18 cellular contexts compared by ENCODE assay signal in the genomic region with DNA sequence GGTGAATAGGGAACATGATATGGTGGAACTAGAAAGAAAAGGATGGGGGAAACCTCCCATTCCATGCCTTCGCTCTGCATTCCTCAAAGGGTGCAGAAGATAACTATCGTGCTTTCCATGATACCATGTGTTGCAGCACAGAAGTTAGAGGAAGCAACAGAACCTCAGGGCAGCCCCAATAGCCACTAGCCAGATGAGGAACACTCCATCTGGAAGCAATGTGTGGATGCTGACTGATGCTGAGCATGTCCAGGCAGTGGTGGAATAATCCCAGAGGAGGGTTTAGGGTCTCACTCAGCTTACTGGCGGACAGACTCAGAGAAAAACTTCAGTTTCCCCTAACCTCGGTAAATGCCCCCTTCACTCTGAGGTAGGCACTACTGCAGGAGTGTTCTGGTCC. TPM values are rescaled to one million over a fixed set of nuclear protein-coding genes. Genes with fewer than 3 reads are reported as not detected.
DNase-seq lines count a peak whose midpoint lies in the region; ATAC-seq and TF ChIP-seq lines count a peak whose summit lies in the region.
"Had no signal": no experiment of that assay in that cellular context is flagged by ENCODE, and none has a peak within 500 bp of the region (broad histone marks: within the 10 kb centered on the region; RNA-seq: fewer than 3 reads in every experiment).

No MANE protein-coding gene starts in this region.

- no peaks in the 10 kb centered on the region for H3K27me3 ChIP-seq in tibial artery

- CTCF ChIA-PET in HEK293T (lab: Yijun Ruan, JAX): interaction anchor here (1.3 kb wide), 1 partner anchor 8 kb away, joined by 3 read pairs; a partner anchor contains a TSS

- ATAC-seq in left ventricle myocardium superior: no peak
- ATAC-seq in GM18909 (IDR thresholded peaks at IDR 0.05; ENCODE audit: poor library complexity, unreplicated experiment): no peak
- ATAC-seq: CD8-positive, alpha-beta T cell; K562 had no signal

- H3K9me3 ChIP-seq in tibial artery: no peaks in the 10 kb centered on the region
- H3K9me3 ChIP-seq: BLaER1 treated with 17β-estradiol and CSF1 and Interleukin-3, amounts not matched to agents 10 nM and 100 nM; HAP-1 had no signal

- peak overlapping the region; percentile 74 to 84 for H3K27ac ChIP-seq in tibial artery
- H3K27ac ChIP-seq: BLaER1 treated with 17β-estradiol and CSF1 and Interleukin-3, amounts not matched to agents 10 nM and 100 nM; GM23248; HL-60 had no signal

- TF ChIP-seq CTCF in tibial artery (IDR thresholded peaks at IDR 0.05): no peak

- no peaks in the 10 kb centered on the region for H3K36me3 ChIP-seq in tibial artery
- H3K36me3 ChIP-seq: BLaER1 treated with 17β-estradiol and CSF1 and Interleukin-3, amounts not matched to agents 10 nM and 100 nM; HAP-1 had no signal

- POLR2A ChIA-PET in HEK293T (lab: Yijun Ruan, JAX): no interaction called here

- no peak overlapping the region for H3K4me3 ChIP-seq in tibial artery
- H3K4me3 ChIP-seq: BLaER1 treated with 17β-estradiol and CSF1 and Interleukin-3, amounts not matched to agents 10 nM and 100 nM; GM23248; HAP-1; K562 had no signal

- peaks cover 0 to 44% (median 0%) of the 10 kb centered on the region in 4 donors for H3K4me1 ChIP-seq in tibial artery
- H3K4me1 ChIP-seq: HAP-1 had no signal

- intact Hi-C loops in tibial artery (cut with DNase I; ENCODE audit: low total_unique reads) (no loop called here), left ventricle myocardium superior (cut with micrococcal nuclease) (no loop called here)

- DNase-seq in EH (ENCODE audit: low read depth): peak; percentile 46
- DNase-seq in RPMI7951 (ENCODE audit: low read depth): peak; percentile 29
- peak; percentile 13 for DNase-seq in fibroblast of gingiva (ENCODE audit: low read depth)
- DNase-seq in tibial artery: no peak
- DNase-seq in hepatic stellate cell (ENCODE audit: low spot score): no peak
- DNase-seq in left ventricle myocardium superior: no peak
- DNase-seq in HEK293T (ENCODE audit: extremely low spot score): no peak
- DNase-seq: ACHN; Calu3; CD8-positive, alpha-beta T cell; DMS79 treated with DMSO at 0.1 percent for 48 hours; GM23248 had no signal

TF ChIP-seq in HEK293T, 16 proteins besides CTCF, POLR2A, EP300 and RAD21:
- TF ChIP-seq, protein P1, sequence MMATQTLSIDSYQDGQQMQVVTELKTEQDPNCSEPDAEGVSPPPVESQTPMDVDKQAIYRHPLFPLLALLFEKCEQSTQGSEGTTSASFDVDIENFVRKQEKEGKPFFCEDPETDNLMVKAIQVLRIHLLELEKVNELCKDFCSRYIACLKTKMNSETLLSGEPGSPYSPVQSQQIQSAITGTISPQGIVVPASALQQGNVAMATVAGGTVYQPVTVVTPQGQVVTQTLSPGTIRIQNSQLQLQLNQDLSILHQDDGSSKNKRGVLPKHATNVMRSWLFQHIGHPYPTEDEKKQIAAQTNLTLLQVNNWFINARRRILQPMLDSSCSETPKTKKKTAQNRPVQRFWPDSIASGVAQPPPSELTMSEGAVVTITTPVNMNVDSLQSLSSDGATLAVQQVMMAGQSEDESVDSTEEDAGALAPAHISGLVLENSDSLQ (IDR thresholded peaks at IDR 0.05): no peak
- no peak for TF ChIP-seq ARNT (IDR thresholded peaks at IDR 0.05)
- no peak for TF ChIP-seq ELF4 (IDR thresholded peaks at IDR 0.05)
- no peak for TF ChIP-seq LEF1 (IDR thresholded peaks at IDR 0.05; ENCODE audit: borderline replicate concordance)
- no peak for TF ChIP-seq ZNF384 (IDR thresholded peaks at IDR 0.05)
- no peak for TF ChIP-seq FOXK2 (IDR thresholded peaks at IDR 0.05)
- no peak for TF ChIP-seq TARDBP (IDR thresholded peaks at IDR 0.05)

RNA-seq across cellular contexts. Expression of a gene that starts 7.5 kb away (rescaled TPM):
- total RNA-seq in RPMI7951 (2014; rRNA removed; shearing (Covaris generic)): 5.8 and 8.2 TPM in 2 replicates
- total RNA-seq in left ventricle myocardium superior: 5.3 TPM
- total RNA-seq: CD8-positive, alpha-beta T cell; HT1080 had no signal

RNA-seq across cellular contexts. Expression of a gene that starts 24.1 kb away (rescaled TPM):
- total RNA-seq in RPMI7951 (2014; rRNA removed; shearing (Covaris generic)): 12.1 and 14.1 TPM in 2 replicates
- 14.8 TPM for total RNA-seq in left ventricle myocardium superior
- total RNA-seq: CD8-positive, alpha-beta T cell; HT1080 had no signal

RNA-seq across cellular contexts. Expression of a gene that starts 33.9 kb away (rescaled TPM):
- 69.9 and 96.6 TPM in 2 replicates for total RNA-seq in RPMI7951 (2014; rRNA removed; shearing (Covaris generic))
- total RNA-seq in left ventricle myocardium superior: 246 TPM

RNA-seq across cellular contexts. Expression of a gene that starts 53.7 kb away (rescaled TPM):
- 16.2 and 17.9 TPM in 2 replicates for total RNA-seq in RPMI7951 (2014; rRNA removed; shearing (Covaris generic))
- 35.0 TPM for total RNA-seq in left ventricle myocardium superior

Comparison
In these comparisons a context has a peak if more than half of its experiments do, and no peak if none do; other contexts are left out.
1. DNase-seq: peak in EH (single experiment), RPMI7951 (single experiment) and fibroblast of gingiva (single experiment); none in tibial artery (0 of 2), hepatic stellate cell (single experiment), left ventricle myocardium superior (single experiment) and HEK293T (single experiment).